ENCODE assay signal across 28 cellular contexts in genomic region chr20:25355866-25356265, GRCh38. TPM values are rescaled to one million over a fixed set of nuclear protein-coding genes. Genes with fewer than 3 reads are reported as not detected.
DNase-seq lines count a peak whose midpoint lies in the region; TF ChIP-seq lines count a peak whose summit lies in the region.
"Had no signal": no experiment of that assay in that cellular context is flagged by ENCODE, and none has a peak within 500 bp of the region (broad histone marks: within the 10 kb centered on the region; RNA-seq: fewer than 3 reads in every experiment).

No MANE protein-coding gene starts in this region.

- no peaks in the 10 kb centered on the region for H3K27me3 Mint-ChIP-seq in dendritic cell treated with granulocyte-macrophage colony-stimulating factor and Interleukin-4, amounts not matched to agents 40 ng/mL and 50 ng/mL, for 4 days
- no peaks in the 10 kb centered on the region for H3K27me3 Mint-ChIP-seq in nephron progenitor cell (ENCODE audit: low read depth, poor library complexity)
- H3K27me3 Mint-ChIP-seq: stimulated activated naive CD8-positive, alpha-beta T cell treated with anti-CD3 and anti-CD28 coated beads, Interleukin-15, Interleukin-2, amounts not matched to agents 100 ng/mL and 50 ng/mL, for 24 hours had no signal

- H3K27me3 ChIP-seq in WERI-Rb-1 (ENCODE audit: insufficient read depth, low read depth, severe bottlenecking) (no peaks in the 10 kb centered on the region), transverse colon (no peaks in the 10 kb centered on the region)
- H3K27me3 ChIP-seq: BLaER1 treated with 17β-estradiol and CSF1 and Interleukin-3, amounts not matched to agents 10 nM and 100 nM; gastroesophageal sphincter; right atrium auricular region; tibial artery had no signal

- peaks cover 6 to 50% (median 25%) of the 10 kb centered on the region in 4 donors for H3K4me1 ChIP-seq in transverse colon
- H3K4me1 ChIP-seq: parathyroid adenoma had no signal

- intact Hi-C loops in dendritic cell treated with granulocyte-macrophage colony-stimulating factor and Interleukin-4, amounts not matched to agents 40 ng/mL and 50 ng/mL, for 4 days (cut with micrococcal nuclease) = no loop called here
- intact Hi-C loops in transverse colon (cut with DNase I; ENCODE audit: low total_unique reads) = no loop called here

- H3K9me3 ChIP-seq in WERI-Rb-1 (ENCODE audit: severe bottlenecking) (no peaks in the 10 kb centered on the region), transverse colon (no peaks in the 10 kb centered on the region)
- H3K9me3 ChIP-seq: Caco-2, gastroesophageal sphincter, right atrium auricular region, tibial artery had no signal

- peaks cover 65% of the 10 kb centered on the region for H3K4me1 Mint-ChIP-seq in dendritic cell treated with granulocyte-macrophage colony-stimulating factor and Interleukin-4, amounts not matched to agents 40 ng/mL and 50 ng/mL, for 4 days (ENCODE audit: low read depth)
- H3K4me1 Mint-ChIP-seq in nephron progenitor cell = peaks cover 49% of the 10 kb centered on the region

- no peak for TF ChIP-seq CTCF in WERI-Rb-1 (IDR thresholded peaks at IDR 0.05; ENCODE audit: low read depth, low read length)
- no peak for TF ChIP-seq CTCF in nephron progenitor cell (IDR thresholded peaks at IDR 0.05)
- TF ChIP-seq CTCF in transverse colon (IDR thresholded peaks at IDR 0.05) = no peak

- peaks cover 24% of the 10 kb centered on the region for H3K36me3 Mint-ChIP-seq in dendritic cell treated with granulocyte-macrophage colony-stimulating factor and Interleukin-4, amounts not matched to agents 40 ng/mL and 50 ng/mL, for 4 days (ENCODE audit: low read depth)
- H3K36me3 Mint-ChIP-seq in nephron progenitor cell (ENCODE audit: low read depth) = peaks cover 11% of the 10 kb centered on the region

- H3K4me3 Mint-ChIP-seq in dendritic cell treated with granulocyte-macrophage colony-stimulating factor and Interleukin-4, amounts not matched to agents 40 ng/mL and 50 ng/mL, for 4 days = peak overlapping the region; percentile 40
- no peak overlapping the region for H3K4me3 Mint-ChIP-seq in nephron progenitor cell
- H3K4me3 Mint-ChIP-seq: activated CD8-positive, alpha-beta T cell treated with anti-CD3 and anti-CD28 coated beads, Interleukin-2, amount 10 ng/mL, durations not matched to agents 7 days and 5 days; activated naive CD4-positive, alpha-beta T cell treated with anti-CD3 and anti-CD28 coated beads for 36 hours; HFFc6; stimulated activated naive CD8-positive, alpha-beta T cell treated with anti-CD3 and anti-CD28 coated beads, Interleukin-15, Interleukin-2, amounts not matched to agents 100 ng/mL and 50 ng/mL, for 24 hours; T-helper 1 cell treated with Interleukin-12 subunit alpha and Interleukin-12 subunit beta and Interleukin-4 antibody, amounts not matched to agents 30 μg/mL and 1 μg/mL, for 36 hours had no signal

- no peak for TF ChIP-seq POLR2A in transverse colon (IDR thresholded peaks at IDR 0.05)

- H3K36me3 ChIP-seq in WERI-Rb-1 (no peaks in the 10 kb centered on the region), transverse colon (no peaks in the 10 kb centered on the region)
- H3K36me3 ChIP-seq: gastroesophageal sphincter, right atrium auricular region, tibial artery had no signal

- H3K27ac Mint-ChIP-seq in dendritic cell treated with granulocyte-macrophage colony-stimulating factor and Interleukin-4, amounts not matched to agents 40 ng/mL and 50 ng/mL, for 4 days = peak overlapping the region; percentile 76
- peak overlapping the region; percentile 29 for H3K27ac Mint-ChIP-seq in nephron progenitor cell
- H3K27ac Mint-ChIP-seq: activated CD8-positive, alpha-beta T cell treated with anti-CD3 and anti-CD28 coated beads, Interleukin-2, amount 10 ng/mL, durations not matched to agents 7 days and 5 days; activated naive CD4-positive, alpha-beta T cell treated with anti-CD3 and anti-CD28 coated beads for 36 hours; HFFc6; stimulated activated naive CD8-positive, alpha-beta T cell treated with anti-CD3 and anti-CD28 coated beads, Interleukin-15, Interleukin-2, amounts not matched to agents 100 ng/mL and 50 ng/mL, for 24 hours; T-helper 1 cell treated with Interleukin-12 subunit alpha and Interleukin-12 subunit beta and Interleukin-4 antibody, amounts not matched to agents 30 μg/mL and 1 μg/mL, for 36 hours had no signal

- no peaks in the 10 kb centered on the region for H3K9me3 Mint-ChIP-seq in dendritic cell treated with granulocyte-macrophage colony-stimulating factor and Interleukin-4, amounts not matched to agents 40 ng/mL and 50 ng/mL, for 4 days
- peaks cover 8% of the 10 kb centered on the region for H3K9me3 Mint-ChIP-seq in nephron progenitor cell
- H3K9me3 Mint-ChIP-seq: activated naive CD4-positive, alpha-beta T cell treated with anti-CD3 and anti-CD28 coated beads for 36 hours; HFFc6; stimulated activated naive CD8-positive, alpha-beta T cell treated with anti-CD3 and anti-CD28 coated beads, Interleukin-15, Interleukin-2, amounts not matched to agents 100 ng/mL and 50 ng/mL, for 24 hours had no signal

- TF ChIP-seq EP300 in transverse colon (IDR thresholded peaks at IDR 0.05; ENCODE audit: low read depth) = no peak

- WGBS in transverse colon (ENCODE audit: low coverage in 1 of 2), 2 donors = 97 to 100% methylated on average over 1 to 2 of the region's 2 CpGs

- in situ Hi-C loops in transverse colon (cut with MboI; ENCODE audit: low pct_ligation_motif_present in 1 of 4, low pct_unique_long_range_greater_than_20kb in 1 of 4, low sequenced_read_pairs in 3 of 4) = no loop called here

- H3K27ac ChIP-seq in WERI-Rb-1 (peak overlapping the region; percentile 74), transverse colon (peak overlapping the region in 3 of 4 donors; percentile 4 to 26 (median 17))
- H3K27ac ChIP-seq: BLaER1 treated with 17β-estradiol and CSF1 and Interleukin-3, amounts not matched to agents 10 nM and 100 nM; gastroesophageal sphincter; GM23248; HL-60; parathyroid adenoma; right atrium auricular region; tibial artery had no signal

- H3K4me3 ChIP-seq in WERI-Rb-1 (ENCODE audit: low read depth, low read length) (no peak overlapping the region), transverse colon (no peak overlapping the region)
- H3K4me3 ChIP-seq: BLaER1 treated with 17β-estradiol and CSF1 and Interleukin-3, amounts not matched to agents 10 nM and 100 nM; gastroesophageal sphincter; GM23248; right atrium auricular region; smooth muscle cell; tibial artery had no signal

- DNase-seq in WERI-Rb-1 = no peak
- no peak for DNase-seq in nephron progenitor cell
- no peak for DNase-seq in transverse colon
- no peak for DNase-seq in activated CD4-positive, CD25-positive, alpha-beta regulatory T cell treated with anti-CD3 and anti-CD28 coated beads, Interleukin-2, amount 50 U/mL, for 72 hours
- no peak for DNase-seq in MV-4-11 (lab: John Stamatoyannopoulos, UW)
- no peak for DNase-seq in stimulated activated CD4-positive, alpha-beta T cell treated with anti-CD3 and anti-CD28 coated beads, Interleukin-4, amount 100 ng/mL, for 24 hours
- DNase-seq: activated CD8-positive, alpha-beta T cell treated with anti-CD3 and anti-CD28 coated beads, Interleukin-2, amount 10 ng/mL, durations not matched to agents 7 days and 5 days; activated naive CD4-positive, alpha-beta T cell treated with anti-CD3 and anti-CD28 coated beads for 36 hours; Caco-2; DMS79; effector CD4-positive, alpha-beta T cell; GM23248; HFFc6; mammary epithelial cell; NCI-H1436 treated with DMSO at 0.1 percent for 48 hours; NCI-H748 treated with DMSO at 0.1 percent for 48 hours; Right ventricle myocardium superior; stimulated activated CD4-positive, alpha-beta T cell treated with anti-CD3 and anti-CD28 coated beads, Interleukin-1b, Interleukin-23, amount 100 ng/mL, for 48 hours; tibial artery had no signal

RNA-seq across cellular contexts. Expression of gene ABHD12, which starts 34.8 kb away (rescaled TPM):
- total RNA-seq in transverse colon = 100 to 1,000 TPM in 1 of 4 donors, 10 to 100 TPM in 3; 67.3 to 103 (median 73.4) TPM

RNA-seq across cellular contexts. Expression of gene GINS1, which starts 51.6 kb away (rescaled TPM):
- total RNA-seq in transverse colon = 1 to 10 TPM in 2 of 4 donors, not detected in 2; 1.3 to 1.4 TPM
